9 cellular contexts compared by ENCODE assay signal in the genomic region with DNA sequence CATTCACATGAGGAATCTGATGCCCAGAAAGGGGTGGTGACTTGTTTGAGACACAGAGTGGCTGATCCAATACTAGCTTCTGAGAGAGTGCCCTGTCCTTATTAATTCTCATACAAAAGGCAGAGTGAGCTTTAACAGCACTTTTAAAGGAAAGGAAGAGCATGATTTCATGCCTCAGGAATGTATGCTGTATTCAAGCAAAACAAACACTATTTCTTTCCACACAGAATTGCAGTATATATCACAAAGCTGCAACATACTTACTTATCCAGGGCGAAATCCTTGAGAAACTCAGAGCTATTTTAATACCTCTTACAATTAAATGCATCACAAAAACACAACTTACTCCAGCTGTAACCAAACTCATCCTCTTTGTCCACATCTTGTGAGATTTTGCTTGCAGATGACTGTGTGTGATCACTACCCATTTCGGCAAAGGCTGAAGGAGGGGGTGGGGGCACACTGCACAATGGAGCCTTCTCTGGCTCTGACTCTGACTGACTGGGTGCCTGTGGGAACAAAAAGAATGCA.
DNase-seq lines count a peak whose midpoint lies in the region; ATAC-seq and TF ChIP-seq lines count a peak whose summit lies in the region.
"Had no signal": no experiment of that assay in that cellular context is flagged by ENCODE, and none has a peak within 500 bp of the region (broad histone marks: within the 10 kb centered on the region; RNA-seq: fewer than 3 reads in every experiment).

No MANE protein-coding gene starts in this region.

- intact Hi-C loops in upper lobe of right lung (cut with DNase I), result no loop called here

- peak overlapping the region; percentile 76 for H3K4me2 ChIP-seq in skeletal muscle satellite cell (ENCODE audit: low read length)

- no peak overlapping the region for H3K4me3 Mint-ChIP-seq in activated T-helper 17 cell treated with anti-CD3 and anti-CD28 coated beads, Interleukin-2, amount 50 U/mL, for 72 hours

- no peaks in the 10 kb centered on the region for H3K9me3 ChIP-seq in adipocyte (ENCODE audit: control insufficient read depth, low read length)
- no peaks in the 10 kb centered on the region for H3K9me3 ChIP-seq in skeletal muscle satellite cell (replicated peaks; ENCODE audit: low read length)
- no peaks in the 10 kb centered on the region for H3K9me3 ChIP-seq in tibial nerve
- no peaks in the 10 kb centered on the region for H3K9me3 ChIP-seq in upper lobe of right lung

- peaks cover 21% of the 10 kb centered on the region for H3K9me3 Mint-ChIP-seq in activated T-helper 17 cell treated with anti-CD3 and anti-CD28 coated beads, Interleukin-2, amount 50 U/mL, for 72 hours

- H3K4me1 Mint-ChIP-seq in activated T-helper 17 cell treated with anti-CD3 and anti-CD28 coated beads, Interleukin-2, amount 50 U/mL, for 72 hours, result no peaks in the 10 kb centered on the region

- H3K4me3 ChIP-seq in adipocyte (ENCODE audit: low read length) (peak overlapping the region; percentile 51), skeletal muscle satellite cell (ENCODE audit: low read length) (peak overlapping the region; percentile 46), tibial nerve (no peak overlapping the region), upper lobe of right lung (no peak overlapping the region)
- H3K4me3 ChIP-seq: GM12878 had no signal

- ATAC-seq in GM21576 (IDR thresholded peaks at IDR 0.05; ENCODE audit: unreplicated experiment) (no peak), upper lobe of right lung (no peak)
- no peak for ATAC-seq in activated T-helper 17 cell treated with anti-CD3 and anti-CD28 coated beads, Interleukin-2, amount 50 U/mL, for 72 hours (replicated peaks)
- ATAC-seq: GM12878 had no signal

- H3K4me1 ChIP-seq in adipocyte (ENCODE audit: control insufficient read depth, insufficient read depth, low read length) (peaks cover 43% of the 10 kb centered on the region), skeletal muscle satellite cell (ENCODE audit: control insufficient read depth, insufficient read depth, low read length) (peaks cover 22% of the 10 kb centered on the region), tibial nerve (peaks cover 0 to 55% (median 6%) of the 10 kb centered on the region in 4 donors), upper lobe of right lung (no peaks in the 10 kb centered on the region)

- H3K36me3 ChIP-seq in adipocyte (ENCODE audit: control insufficient read depth, insufficient read depth, low read length, severe bottlenecking) (peaks cover 22% of the 10 kb centered on the region), skeletal muscle satellite cell (ENCODE audit: insufficient read depth, low read length) (peaks cover 23% of the 10 kb centered on the region), tibial nerve (peaks cover 0 to 30% (median 0%) of the 10 kb centered on the region in 3 donors), upper lobe of right lung (peaks cover 19% of the 10 kb centered on the region)

- no peak for TF ChIP-seq POLR2A in tibial nerve (IDR thresholded peaks at IDR 0.05)

- H3K27me3 ChIP-seq in adipocyte (replicated peaks; ENCODE audit: control insufficient read depth, insufficient read depth, low read length), result no peaks in the 10 kb centered on the region
- H3K27me3 ChIP-seq in skeletal muscle satellite cell (ENCODE audit: control insufficient read depth, insufficient read depth, low read length), result no peaks in the 10 kb centered on the region
- no peaks in the 10 kb centered on the region for H3K27me3 ChIP-seq in tibial nerve
- no peaks in the 10 kb centered on the region for H3K27me3 ChIP-seq in upper lobe of right lung

- TF ChIP-seq CTCF in tibial nerve (IDR thresholded peaks at IDR 0.05) (no peak), upper lobe of right lung (IDR thresholded peaks at IDR 0.05) (no peak)

- 16% methylated on average over 2 of the region's 2 CpGs for WGBS in tibial nerve, 2 donors

- no peaks in the 10 kb centered on the region for H3K27me3 Mint-ChIP-seq in activated T-helper 17 cell treated with anti-CD3 and anti-CD28 coated beads, Interleukin-2, amount 50 U/mL, for 72 hours

- DNase-seq in HCEC 1CT (peak; percentile 69), adipocyte (ENCODE audit: low read depth) (peak; percentile 89), hippocampal formation (lab: John Stamatoyannopoulos, UW) (peak; percentile 49 to 57), tibial nerve (ENCODE audit: low spot score in 2 of 2) (no peak), upper lobe of right lung (no peak)

- no peaks in the 10 kb centered on the region for H3K36me3 Mint-ChIP-seq in activated T-helper 17 cell treated with anti-CD3 and anti-CD28 coated beads, Interleukin-2, amount 50 U/mL, for 72 hours (ENCODE audit: low read depth)

- no peak overlapping the region for H3K27ac Mint-ChIP-seq in activated T-helper 17 cell treated with anti-CD3 and anti-CD28 coated beads, Interleukin-2, amount 50 U/mL, for 72 hours

- TF ChIP-seq EP300 in tibial nerve (IDR thresholded peaks at IDR 0.05), result no peak

- H3K9ac ChIP-seq in adipocyte (ENCODE audit: low read length), result peak overlapping the region; percentile 35
- peak overlapping the region; percentile 29 for H3K9ac ChIP-seq in skeletal muscle satellite cell (ENCODE audit: low read depth, low read length)

- H3K27ac ChIP-seq in tibial nerve, result peak overlapping the region in 2 of 4 donors; percentile 51 to 66
- H3K27ac ChIP-seq in upper lobe of right lung, result no peak overlapping the region

Comparison
In these comparisons a context has a peak if more than half of its experiments do, and no peak if none do; other contexts are left out.
1. DNase-seq: peak in HCEC 1CT (single experiment), adipocyte (single experiment) and hippocampal formation (2 of 2); none in tibial nerve (0 of 2) and upper lobe of right lung (single experiment).
2. H3K4me3 ChIP-seq: peak in adipocyte (single experiment) and skeletal muscle satellite cell (single experiment); none in tibial nerve (0 of 4) and upper lobe of right lung (single experiment).